Comparison of ENCODE assay signal across 18 cellular contexts in the genomic region with DNA sequence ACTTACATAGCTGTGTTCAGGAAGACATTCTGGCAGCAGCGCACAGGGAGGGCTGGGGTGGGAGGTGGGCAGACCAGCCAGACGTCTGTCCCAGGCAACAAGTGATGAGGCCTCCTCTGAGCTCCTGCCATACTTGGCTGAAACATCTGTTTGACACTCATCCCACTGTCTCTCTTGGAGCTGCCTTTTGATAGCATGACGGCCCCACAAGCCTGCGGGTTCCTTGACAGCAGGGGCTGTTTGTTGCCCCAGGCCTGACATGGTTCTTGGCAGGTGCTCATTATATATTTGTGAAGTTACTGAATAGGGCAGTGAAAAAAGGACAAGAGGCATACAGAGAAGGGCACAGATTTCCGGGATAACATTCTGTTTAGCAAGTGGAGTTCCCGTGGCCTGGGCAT. TPM values are rescaled to one million over a fixed set of nuclear protein-coding genes. Genes with fewer than 3 reads are reported as not detected.
DNase-seq lines count a peak whose midpoint lies in the region; ATAC-seq and TF ChIP-seq lines count a peak whose summit lies in the region.
"Had no signal": no experiment of that assay in that cellular context is flagged by ENCODE, and none has a peak within 500 bp of the region (broad histone marks: within the 10 kb centered on the region; RNA-seq: fewer than 3 reads in every experiment).

No MANE protein-coding gene starts in this region.

- no peak overlapping the region for H3K4me2 ChIP-seq in mesenchymal stem cell (ENCODE audit: low read length, poor library complexity, severe bottlenecking)
- H3K4me2 ChIP-seq: GM23338, KMS-11 had no signal

- no peak overlapping the region for H2AK5ac ChIP-seq in mesenchymal stem cell (ENCODE audit: low read length, severe bottlenecking)

- H3K27me3 ChIP-seq in right cardiac atrium (ENCODE audit: control insufficient read depth, insufficient read depth) (no peaks in the 10 kb centered on the region), mesenchymal stem cell (ENCODE audit: control insufficient read depth in 1 of 2, insufficient read depth in 1 of 2, low read length in 2 of 2) (peaks cover 0 to 60% of the 10 kb centered on the region in 2 experiments)

- peak overlapping the region; percentile 40 for H3K27ac ChIP-seq in right cardiac atrium (ENCODE audit: low read length)
- H3K27ac ChIP-seq in mesenchymal stem cell (ENCODE audit: low read length, poor library complexity, severe bottlenecking), result no peak overlapping the region
- H3K27ac ChIP-seq: KMS-11 had no signal

- no peak overlapping the region for H3K23ac ChIP-seq in mesenchymal stem cell (ENCODE audit: low read length in 2 of 2)

- H2AFZ ChIP-seq in mesenchymal stem cell (ENCODE audit: low read depth, low read length), result no peak overlapping the region
- H2AFZ ChIP-seq: GM23338 had no signal

- H3K4ac ChIP-seq in mesenchymal stem cell (ENCODE audit: low read depth in 1 of 2, low read length in 2 of 2), result no peak overlapping the region

- peak overlapping the region; percentile 12 for H3K4me3 Mint-ChIP-seq in type B pancreatic cell
- H3K4me3 Mint-ChIP-seq: GM23338 had no signal

- intact Hi-C loops in right cardiac atrium (cut with DNase I) (no loop called here), Right ventricle myocardium superior (cut with DNase I) (no loop called here)

- 54% methylated on average over 6 of the region's 6 CpGs for WGBS in right cardiac atrium
- 78% methylated on average over 6 of the region's 6 CpGs for WGBS in mesenchymal stem cell

- no peak for TF ChIP-seq CTCF in type B pancreatic cell (conservative IDR thresholded peaks at IDR 0.05)

- H3K9ac ChIP-seq in mesenchymal stem cell (ENCODE audit: low read length), result no peak overlapping the region
- H3K9ac ChIP-seq: KMS-11 had no signal

- H2BK5ac ChIP-seq in mesenchymal stem cell (ENCODE audit: low read depth, low read length, poor library complexity, severe bottlenecking), result no peak overlapping the region

- no peak overlapping the region for H4K8ac ChIP-seq in mesenchymal stem cell (ENCODE audit: low read length)

- peaks cover 5% of the 10 kb centered on the region for H3K27me3 Mint-ChIP-seq in type B pancreatic cell

- no peak overlapping the region for H2BK15ac ChIP-seq in mesenchymal stem cell (ENCODE audit: low read depth, poor library complexity, severe bottlenecking)

- ATAC-seq in right cardiac atrium, result peak; percentile 50 to 56
- ATAC-seq in Right ventricle myocardium superior (ENCODE audit: poor library complexity), result no peak
- ATAC-seq: GM23338, Right ventricle myocardium inferior had no signal

- no peak overlapping the region for H2BK120ac ChIP-seq in mesenchymal stem cell (ENCODE audit: low read depth, low read length)

- H3K14ac ChIP-seq in mesenchymal stem cell (ENCODE audit: low read length in 2 of 2), result no peak overlapping the region

- no peak overlapping the region for H3K18ac ChIP-seq in mesenchymal stem cell (ENCODE audit: low read depth in 1 of 2, low read length in 2 of 2)

- H3K36me3 ChIP-seq in mesenchymal stem cell (ENCODE audit: control insufficient read depth in 1 of 2, insufficient read depth in 2 of 2, low read depth in 1 of 2, low read length in 2 of 2), result no peaks in the 10 kb centered on the region

- no peak overlapping the region for H2BK12ac ChIP-seq in mesenchymal stem cell (ENCODE audit: low read length in 2 of 2)

- no peaks in the 10 kb centered on the region for H3K79me1 ChIP-seq in mesenchymal stem cell (replicated peaks; ENCODE audit: low read length, poor library complexity, severe bottlenecking)

- peak overlapping the region; percentile 7 for H3K27ac Mint-ChIP-seq in type B pancreatic cell
- H3K27ac Mint-ChIP-seq: GM23338 had no signal

- H3K4me1 ChIP-seq in right cardiac atrium (ENCODE audit: control insufficient read depth, insufficient read depth, low read length) (peaks cover 28% of the 10 kb centered on the region), mesenchymal stem cell (ENCODE audit: control insufficient read depth, insufficient read depth, low read depth, low read length) (peaks cover 5% of the 10 kb centered on the region)

- peaks cover 4% of the 10 kb centered on the region for H3K9me3 Mint-ChIP-seq in type B pancreatic cell
- H3K9me3 Mint-ChIP-seq: GM23338 had no signal

- H3K4me3 ChIP-seq in right cardiac atrium (ENCODE audit: low read length), result no peak overlapping the region
- no peak overlapping the region for H3K4me3 ChIP-seq in mesenchymal stem cell (ENCODE audit: insufficient read depth in 1 of 2, low read depth in 1 of 2, low read length in 2 of 2)
- H3K4me3 ChIP-seq: GM23338 had no signal

- H3K9me3 ChIP-seq in right cardiac atrium (ENCODE audit: control insufficient read depth, low read length) (no peaks in the 10 kb centered on the region), mesenchymal stem cell (ENCODE audit: control insufficient read depth, low read length) (no peaks in the 10 kb centered on the region)

- H4K91ac ChIP-seq in mesenchymal stem cell (ENCODE audit: low read length), result no peak overlapping the region

- peaks cover 43% of the 10 kb centered on the region for H3K4me1 Mint-ChIP-seq in type B pancreatic cell (ENCODE audit: unreplicated experiment)

- DNase-seq in right cardiac atrium (peak in 1 of 3 donors; percentile 75), Right ventricle myocardium superior (no peak), NCI-H446 (lab: John Stamatoyannopoulos, UW) (peak; percentile 54 to 75), myocyte (ENCODE audit: low read depth) (peak; percentile 75), type B pancreatic cell (ENCODE audit: extremely low spot score, unreplicated experiment) (no peak), mesenchymal stem cell (no peak), RKO (ENCODE audit: low spot score) (no peak), NCI-H187 (lab: John Stamatoyannopoulos, UW) (no peak)
- DNase-seq: AML-193, DND-41, GF-D8, MM.1S, NCI-H2227 treated with DMSO at 0.1 percent for 48 hours, NCI-H748 treated with DMSO at 0.1 percent for 48 hours had no signal

- no peaks in the 10 kb centered on the region for H3K36me3 Mint-ChIP-seq in type B pancreatic cell

RNA-seq across cellular contexts. Expression of a gene that starts 22.2 kb away (rescaled TPM):
- 100 to 1,000 TPM in 1 of 4 donors, 10 to 100 TPM in 3; 44.0 to 137 (median 58.3) TPM for total RNA-seq in right cardiac atrium
- 24.7 TPM for polyA plus RNA-seq in right cardiac atrium
- total RNA-seq in Right ventricle myocardium superior, result 41.0 TPM
- 36.5 and 39.4 TPM in 2 replicates for total RNA-seq in myocyte
- 118 TPM for polyA plus RNA-seq in myocyte (2012)
- 91.9 and 150 TPM in 2 replicates for total RNA-seq in type B pancreatic cell (ENCODE audit: low replicate concordance)
- polyA plus RNA-seq in mesenchymal stem cell (2013, experiment 1 of 2), result 58.5 TPM
- polyA plus RNA-seq in mesenchymal stem cell (2013, experiment 2 of 2), result 58.1 TPM

RNA-seq across cellular contexts. Expression of a gene that starts 50.6 kb away (rescaled TPM):
- not detected for total RNA-seq in right cardiac atrium
- polyA plus RNA-seq in right cardiac atrium, result not detected
- total RNA-seq in Right ventricle myocardium superior, result not detected
- total RNA-seq in myocyte, result not detected in 2 replicates
- polyA plus RNA-seq in myocyte (2012), result not detected
- total RNA-seq in type B pancreatic cell (ENCODE audit: low replicate concordance), result not detected in 2 replicates
- not detected for polyA plus RNA-seq in mesenchymal stem cell (2013, experiment 1 of 2)
- polyA plus RNA-seq in mesenchymal stem cell (2013, experiment 2 of 2), result 0.18 TPM
- total RNA-seq: A673, GM23338, Right ventricle myocardium inferior had no signal
- polyA plus RNA-seq: GM23338 had no signal

Comparison
In these comparisons a context has a peak if more than half of its experiments do, and no peak if none do; other contexts are left out.
1. DNase-seq: peak in NCI-H446 (2 of 2) and myocyte (single experiment); none in Right ventricle myocardium superior (single experiment), type B pancreatic cell (single experiment), mesenchymal stem cell (single experiment), RKO (single experiment) and NCI-H187 (0 of 2).